Comparison of ENCODE assay signal across 8 cellular contexts in the genomic region with DNA sequence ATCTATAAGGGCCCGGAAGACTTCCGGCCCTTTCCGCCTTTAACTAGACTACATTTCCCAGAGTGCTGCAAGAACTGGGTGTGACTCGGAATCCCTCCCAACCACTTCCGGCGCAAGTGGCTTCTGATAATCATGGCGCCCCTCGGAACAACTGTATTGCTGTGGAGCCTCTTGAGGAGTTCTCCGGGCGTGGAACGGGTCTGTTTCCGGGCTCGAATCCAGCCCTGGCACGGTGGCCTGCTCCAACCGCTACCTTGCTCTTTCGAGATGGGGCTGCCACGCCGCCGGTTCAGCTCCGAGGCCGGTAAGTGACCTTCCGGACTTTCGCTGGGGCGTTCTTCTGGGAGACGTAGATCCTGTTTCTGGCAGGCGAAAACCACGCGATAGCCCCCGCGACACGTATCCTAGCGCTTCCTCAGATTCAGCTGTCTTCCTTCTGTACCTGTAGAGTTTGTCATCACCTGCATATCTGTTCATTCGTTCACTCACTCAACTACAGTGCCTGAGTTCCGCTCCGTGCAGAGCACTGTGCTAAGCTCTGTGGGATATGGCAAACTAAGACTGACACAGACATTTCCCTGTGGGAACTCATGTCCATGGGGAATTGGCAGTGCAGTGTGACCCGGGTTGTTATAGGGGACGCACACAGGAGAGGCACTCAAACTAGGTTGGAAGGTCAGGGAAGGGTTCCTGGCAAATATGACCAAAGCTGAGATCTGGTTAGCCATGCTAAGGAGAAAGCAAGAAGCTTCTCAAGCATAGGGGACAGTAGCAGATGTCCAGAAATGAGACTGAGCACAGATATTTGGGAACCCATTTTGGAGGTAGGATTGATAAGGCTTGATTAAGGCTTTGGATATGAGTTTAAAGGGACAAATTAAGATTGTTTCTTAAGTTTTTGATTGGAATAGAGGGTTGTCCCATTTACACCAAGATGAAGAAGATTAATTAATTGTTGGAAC. TPM values are rescaled to one million over a fixed set of nuclear protein-coding genes. Genes with fewer than 3 reads are reported as not detected.
A peak's percentile ranks its signal among the peaks of the same experiment; 100 is the strongest.
DNase-seq lines count a peak whose midpoint lies in the region; ATAC-seq and FAIRE-seq lines count a peak whose summit lies in the region.

TSS of gene MRPS22 (plus strand) at position 126 of the 962 bp plus-strand sequence. CDS start at position 133, 7 bp downstream.

- peak within 1 kb of the TSS; percentile 89 for H3K27ac ChIP-seq in mesodermal cell (ENCODE audit: low read depth, low read length, severe bottlenecking)

- H3K9me3 ChIP-seq in NT2/D1 (ENCODE audit: insufficient read depth, low read length) (no peaks in the 10 kb centered on the region), mesodermal cell (ENCODE audit: control insufficient read depth, low read length) (no peaks in the 10 kb centered on the region)

- H3K4me1 ChIP-seq in NT2/D1 (ENCODE audit: insufficient read depth, insufficient read length) (no peaks in the 10 kb centered on the region), mesodermal cell (ENCODE audit: control insufficient read depth, insufficient read depth, low read length, poor library complexity, severe bottlenecking) (peaks cover 6% of the 10 kb centered on the region)

- no peaks in the 10 kb centered on the region for H3K27me3 ChIP-seq in NT2/D1 (ENCODE audit: insufficient read depth, insufficient read length)

- peaks cover 32% of the 10 kb centered on the region for H3K36me3 ChIP-seq in NT2/D1 (ENCODE audit: insufficient read depth, insufficient read length, low read length)
- peaks cover 29% of the 10 kb centered on the region for H3K36me3 ChIP-seq in mesodermal cell (ENCODE audit: control insufficient read depth, insufficient read depth, low read length)

- no peak within 1 kb of the TSS for H3K27ac Mint-ChIP-seq in activated CD8-positive, alpha-beta memory T cell treated with anti-CD3 and anti-CD28 coated beads, Interleukin-2, amount 10 ng/mL, durations not matched to agents 7 days and 5 days

- FAIRE-seq in endometrium (lab: Jason Lieb, UNC): peak; percentile 69

- H3K4me3 ChIP-seq in NT2/D1 (ENCODE audit: insufficient read length, low read depth): peak within 1 kb of the TSS; percentile 75
- H3K4me3 ChIP-seq in mesodermal cell (ENCODE audit: extremely low read depth, insufficient read depth, low read length, poor library complexity, severe bottlenecking): peak within 1 kb of the TSS; percentile 90

- WGBS in mesodermal cell (ENCODE audit: insufficient coverage in 2 of 2), 2 experiments: 0 to 1% methylated on average over 29 to 34 of the region's 37 CpGs

- peak; percentile 98 for ATAC-seq in GM21381 (IDR thresholded peaks at IDR 0.05; ENCODE audit: unreplicated experiment)
- peak; percentile 97 for ATAC-seq in activated CD8-positive, alpha-beta memory T cell treated with anti-CD3 and anti-CD28 coated beads, Interleukin-2, amount 10 ng/mL, durations not matched to agents 7 days and 5 days

- peaks cover 12% of the 10 kb centered on the region for H3K4me1 Mint-ChIP-seq in activated CD8-positive, alpha-beta memory T cell treated with anti-CD3 and anti-CD28 coated beads, Interleukin-2, amount 10 ng/mL, durations not matched to agents 7 days and 5 days

- H3K4me3 Mint-ChIP-seq in activated CD8-positive, alpha-beta memory T cell treated with anti-CD3 and anti-CD28 coated beads, Interleukin-2, amount 10 ng/mL, durations not matched to agents 7 days and 5 days: peak within 1 kb of the TSS; percentile 8

- H3K36me3 Mint-ChIP-seq in activated CD8-positive, alpha-beta memory T cell treated with anti-CD3 and anti-CD28 coated beads, Interleukin-2, amount 10 ng/mL, durations not matched to agents 7 days and 5 days: peaks cover 14% of the 10 kb centered on the region

- DNase-seq in COR-L47 (lab: John Stamatoyannopoulos, UW) (peak; percentile 89), HUDEP-2 (lab: John Stamatoyannopoulos, UW; ENCODE audit: unreplicated experiment in 76 of 76) (peak in 75 of 76 experiments; percentile 14 to 83 (median 67)), NT2/D1 (ENCODE audit: low read depth, low spot score) (peak; percentile 76)
- peak; percentile 92 for DNase-seq in activated CD8-positive, alpha-beta memory T cell treated with anti-CD3 and anti-CD28 coated beads, Interleukin-2, amount 10 ng/mL, durations not matched to agents 7 days and 5 days
- DNase-seq in stimulated activated CD8-positive, alpha-beta memory T cell treated with anti-CD3 and anti-CD28 coated beads, Interleukin-15, amount 100 ng/mL, for 4 hours (ENCODE audit: low read depth in 2 of 2): peak; percentile 60 to 70

- H3K27me3 Mint-ChIP-seq in activated CD8-positive, alpha-beta memory T cell treated with anti-CD3 and anti-CD28 coated beads, Interleukin-2, amount 10 ng/mL, durations not matched to agents 7 days and 5 days: peaks cover 6% of the 10 kb centered on the region

- peak within 1 kb of the TSS; percentile 89 for H3K9ac ChIP-seq in NT2/D1 (ENCODE audit: insufficient read length, low read depth)

- peaks cover 3% of the 10 kb centered on the region for H3K9me3 Mint-ChIP-seq in activated CD8-positive, alpha-beta memory T cell treated with anti-CD3 and anti-CD28 coated beads, Interleukin-2, amount 10 ng/mL, durations not matched to agents 7 days and 5 days (ENCODE audit: low read depth)

- CTCF ChIA-PET in activated CD8-positive, alpha-beta memory T cell treated with anti-CD3 and anti-CD28 coated beads, Interleukin-2, amount 10 ng/mL, durations not matched to agents 7 days and 5 days (lab: Charles Lee): interaction anchor here (0.9 kb wide), 2 partner anchors 15 to 45 kb away, joined by 3 read pairs; partner anchors contain the start of gene COPB2

RNA-seq across cellular contexts. Expression of gene MRPS22, which starts in this region (rescaled TPM):
- total RNA-seq in activated CD8-positive, alpha-beta memory T cell treated with anti-CD3 and anti-CD28 coated beads, Interleukin-2, amount 10 ng/mL, durations not matched to agents 7 days and 5 days: 10 to 100 TPM; 36.1 to 41.2 TPM
- polyA plus RNA-seq in mesodermal cell (2013, experiment 1 of 2): 54.9 TPM
- polyA plus RNA-seq in mesodermal cell (2013, experiment 2 of 2): 56.0 TPM

Comparison
In these comparisons a context has a peak if more than half of its experiments do, and no peak if none do; other contexts are left out.
1. Peak in every context shown above with its lines: DNase-seq, ATAC-seq, H3K4me3 ChIP-seq and H3K27ac ChIP-seq.